In the genomic region with DNA sequence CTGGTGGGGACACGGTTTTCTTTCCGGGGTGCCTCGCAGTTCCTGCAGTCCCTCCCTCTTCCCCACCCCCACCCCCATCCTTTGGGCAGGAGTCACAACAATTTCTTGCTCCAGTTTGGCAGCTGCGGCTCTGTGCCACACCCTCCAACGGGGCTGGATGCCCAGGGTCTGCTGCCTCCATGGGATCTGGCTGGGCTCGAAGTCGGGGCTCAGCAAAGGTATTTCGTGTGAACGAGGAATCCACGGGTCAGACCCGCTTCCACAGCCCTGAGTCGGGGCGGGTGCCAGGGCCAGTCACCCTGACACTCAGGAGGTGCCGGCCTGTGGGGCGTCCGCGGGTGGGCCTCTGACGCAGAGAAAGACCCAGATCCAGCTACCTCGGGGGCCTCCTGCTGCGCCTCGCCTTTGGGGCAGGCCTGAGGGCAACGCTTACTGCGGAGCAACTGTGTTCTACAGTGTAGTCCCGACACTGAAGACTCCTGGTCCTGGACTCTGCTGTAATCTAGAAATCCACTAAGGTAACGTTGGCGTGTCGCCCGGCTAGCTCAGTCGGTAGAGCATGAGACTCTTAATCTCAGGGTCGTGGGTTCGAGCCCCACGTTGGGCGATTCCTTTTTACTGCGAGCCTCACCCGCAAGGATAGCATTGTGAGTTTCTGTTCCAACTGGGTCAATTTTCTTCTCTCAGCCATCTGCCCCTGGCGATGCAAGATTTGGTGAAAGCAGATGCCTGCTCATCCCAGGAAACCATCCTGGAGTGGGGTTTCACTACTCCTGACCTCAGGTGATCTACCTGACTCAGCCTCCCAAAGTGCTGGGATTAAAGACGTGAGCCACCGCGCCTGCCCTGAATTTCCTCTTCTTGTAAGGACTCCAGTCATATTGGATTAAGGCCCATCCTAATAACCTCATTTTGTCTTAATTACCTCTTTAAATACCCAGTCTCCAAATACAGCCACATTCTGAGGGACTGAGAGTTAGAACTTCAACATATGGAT, we compare ENCODE assay signal across 11 cellular contexts. TPM values are rescaled to one million over a fixed set of nuclear protein-coding genes. Genes with fewer than 3 reads are reported as not detected.
DNase-seq lines count a peak whose midpoint lies in the region; ATAC-seq and TF ChIP-seq lines count a peak whose summit lies in the region.
"Had no signal": no experiment of that assay in that cellular context is flagged by ENCODE, and none has a peak within 500 bp of the region (broad histone marks: within the 10 kb centered on the region; RNA-seq: fewer than 3 reads in every experiment).

No MANE protein-coding gene starts in this region.

- H3K4me1 ChIP-seq in breast epithelium, result no peaks in the 10 kb centered on the region
- H3K4me1 ChIP-seq in PC-3 (ENCODE audit: insufficient read depth, low read length), result peaks cover 4% of the 10 kb centered on the region; the same call in 1 of the 2 replicates
- H3K4me1 ChIP-seq in ovary (ENCODE audit: insufficient read depth), result no peaks in the 10 kb centered on the region
- H3K4me1 ChIP-seq: pancreas had no signal

- no peak overlapping the region for H3K27ac Mint-ChIP-seq in MCF 10A (ENCODE audit: low read depth, unreplicated experiment)
- H3K27ac Mint-ChIP-seq in stimulated activated naive CD8-positive, alpha-beta T cell treated with anti-CD3 and anti-CD28 coated beads, Interleukin-15, amount 100 ng/mL, for 72 hours, result peak overlapping the region in 1 of 2 donors; percentile 88

- H3K79me2 ChIP-seq in PC-3 (ENCODE audit: low read length), result no peaks in the 10 kb centered on the region

- H3K4me3 Mint-ChIP-seq in MCF 10A (ENCODE audit: unreplicated experiment), result peak overlapping the region; percentile 51
- peak overlapping the region; percentile 43 to 61 for H3K4me3 Mint-ChIP-seq in stimulated activated naive CD8-positive, alpha-beta T cell treated with anti-CD3 and anti-CD28 coated beads, Interleukin-15, amount 100 ng/mL, for 72 hours

- H3K27me3 Mint-ChIP-seq in MCF 10A (ENCODE audit: insufficient read depth, unreplicated experiment), result no peaks in the 10 kb centered on the region
- peaks cover 83% of the 10 kb centered on the region for H3K27me3 Mint-ChIP-seq in stimulated activated naive CD8-positive, alpha-beta T cell treated with anti-CD3 and anti-CD28 coated beads, Interleukin-15, amount 100 ng/mL, for 72 hours

- intact Hi-C loops in MCF 10A (cut with micrococcal nuclease) (no loop called here), breast epithelium (cut with DNase I; ENCODE audit: low total_unique reads) (no loop called here), PC-3 (cut with micrococcal nuclease) (no loop called here), ovary (cut with DNase I) (no loop called here)

- no peaks in the 10 kb centered on the region for H4K20me1 ChIP-seq in PC-3 (ENCODE audit: low read length)

- 0 out of 2 replicates have a peak overlapping the region, but pooled peaks have one; percentile 28 for H3K4me2 ChIP-seq in PC-3 (ENCODE audit: low read length)

- no peak overlapping the region for H2AFZ ChIP-seq in PC-3 (ENCODE audit: low read length)

- POLR2A ChIA-PET in MCF 10A (lab: Yijun Ruan, JAX) (interaction anchor here (1.1 kb wide), 1 partner anchor 17 kb away, joined by 4 read pairs; no protein-coding TSS in a partner anchor), PC-3 (lab: Charles Lee; ENCODE audit: unreplicated experiment) (no interaction called here)

- no peak overlapping the region for H3K27ac ChIP-seq in breast epithelium
- H3K27ac ChIP-seq in PC-3 (ENCODE audit: low read length), result no peak overlapping the region
- no peak overlapping the region for H3K27ac ChIP-seq in ovary
- H3K27ac ChIP-seq: body of pancreas, KMS-11, pancreas had no signal

- TF ChIP-seq EP300 in ovary (IDR thresholded peaks at IDR 0.05), result no peak

- peaks cover 6% of the 10 kb centered on the region for H3K4me1 Mint-ChIP-seq in MCF 10A (ENCODE audit: insufficient read depth, unreplicated experiment)
- peaks cover 48% of the 10 kb centered on the region for H3K4me1 Mint-ChIP-seq in stimulated activated naive CD8-positive, alpha-beta T cell treated with anti-CD3 and anti-CD28 coated beads, Interleukin-15, amount 100 ng/mL, for 72 hours

- H3K36me3 Mint-ChIP-seq in MCF 10A (ENCODE audit: insufficient read depth, unreplicated experiment), result peaks cover 8% of the 10 kb centered on the region

- DNase-seq in MCF 10A (ENCODE audit: unreplicated experiment) (peak; percentile 59), breast epithelium (ENCODE audit: low spot score in 2 of 2) (no peak), PC-3 (peak; percentile 63), activated gamma-delta T cell treated with Interleukin-2 at 50 U/mL for 16 hours (no peak), ovary (no peak)
- DNase-seq in stimulated activated naive CD8-positive, alpha-beta T cell treated with anti-CD3 and anti-CD28 coated beads, Interleukin-15, amount 100 ng/mL, for 72 hours, result peak; percentile 45 to 77

- H3K9ac ChIP-seq in PC-3 (ENCODE audit: low read length), result no peak overlapping the region
- H3K9ac ChIP-seq: KMS-11 had no signal

- ATAC-seq in PC-3 (no peak), esophagus mucosa (peak; percentile 45), GM21528 (IDR thresholded peaks at IDR 0.05; ENCODE audit: low FRiP score, unreplicated experiment) (no peak)
- peak; percentile 13 for ATAC-seq in stimulated activated naive CD8-positive, alpha-beta T cell treated with anti-CD3 and anti-CD28 coated beads, Interleukin-15, amount 100 ng/mL, for 72 hours
- ATAC-seq: body of pancreas, pancreas had no signal

- TF ChIP-seq POLR2A in breast epithelium (IDR thresholded peaks at IDR 0.05) (no peak), ovary (IDR thresholded peaks at IDR 0.05) (no peak)

- WGBS in ovary, 3 donors, result 8 to 14% (median 10%) methylated on average over 39 of the region's 39 CpGs

- H3K9me2 ChIP-seq in PC-3 (replicated peaks; ENCODE audit: low read length), result no peaks in the 10 kb centered on the region

- no peaks in the 10 kb centered on the region for H3K9me3 Mint-ChIP-seq in MCF 10A (ENCODE audit: unreplicated experiment)
- no peaks in the 10 kb centered on the region for H3K9me3 Mint-ChIP-seq in stimulated activated naive CD8-positive, alpha-beta T cell treated with anti-CD3 and anti-CD28 coated beads, Interleukin-15, amount 100 ng/mL, for 72 hours

- H3K36me3 ChIP-seq in breast epithelium, result no peaks in the 10 kb centered on the region
- H3K36me3 ChIP-seq in PC-3 (ENCODE audit: low read depth, low read length), result no peaks in the 10 kb centered on the region
- no peaks in the 10 kb centered on the region for H3K36me3 ChIP-seq in ovary
- H3K36me3 ChIP-seq: pancreas had no signal

- no peaks in the 10 kb centered on the region for H3F3A ChIP-seq in PC-3 (ENCODE audit: low read length, unreplicated experiment)

- H3K27me3 ChIP-seq in breast epithelium (peaks cover 6 to 96% of the 10 kb centered on the region in 2 donors), PC-3 (ENCODE audit: low read length) (peaks cover 8% of the 10 kb centered on the region), ovary (peaks cover 12% of the 10 kb centered on the region)

- TF ChIP-seq CTCF in MCF 10A (IDR thresholded peaks at IDR 0.05; ENCODE audit: unreplicated experiment) (no peak), breast epithelium (IDR thresholded peaks at IDR 0.05) (no peak), PC-3 (conservative IDR thresholded peaks at IDR 0.05; ENCODE audit: low read depth, low read length) (no peak), ovary (IDR thresholded peaks at IDR 0.05) (no peak)

- BruUV-seq in MCF 10A (replicated peaks; lab: Mats Ljungman, UMichigan), result no TSS peak
- no TSS peak for BruUV-seq in PC-3 (replicated peaks; lab: Mats Ljungman, UMichigan)

- H3K4me3 ChIP-seq in breast epithelium (no peak overlapping the region), PC-3 (ENCODE audit: low read length) (no peak overlapping the region), ovary (no peak overlapping the region)
- H3K4me3 ChIP-seq: body of pancreas, pancreas had no signal

- CTCF ChIA-PET in MCF 10A (lab: Yijun Ruan, JAX) (interaction anchor here (0.5 to 0.9 kb wide), 3 partner anchors 21 to 116 kb away, joined by 3 to 5 read pairs (median 5); no protein-coding TSS in a partner anchor), PC-3 (lab: Charles Lee) (interaction anchor here (1.0 kb wide), 1 partner anchor 23 kb away, joined by 3 read pairs; no protein-coding TSS in a partner anchor)

- no peaks in the 10 kb centered on the region for H3K9me3 ChIP-seq in breast epithelium
- H3K9me3 ChIP-seq in PC-3 (ENCODE audit: low read length), result no peaks in the 10 kb centered on the region
- no peaks in the 10 kb centered on the region for H3K9me3 ChIP-seq in ovary
- H3K9me3 ChIP-seq: body of pancreas, pancreas had no signal

RNA-seq across cellular contexts. Expression of a gene that starts 12.5 kb away (rescaled TPM):
- total RNA-seq in MCF 10A (2022) (not detected in 2 replicates), breast epithelium (not detected), PC-3 (2014; rRNA removed) (not detected in 2 replicates), esophagus mucosa (not detected), ovary (not detected)
- not detected for polyA plus RNA-seq in ovary
- total RNA-seq: body of pancreas, pancreas had no signal
- polyA plus RNA-seq: pancreas had no signal

RNA-seq across cellular contexts. Expression of a gene that starts 40.6 kb away (rescaled TPM):
- 19.7 and 20.7 TPM in 2 replicates for total RNA-seq in MCF 10A (2022)
- total RNA-seq in breast epithelium, result 1 to 10 TPM; 4.0 to 5.6 (median 5.6) TPM
- total RNA-seq in PC-3 (2014; rRNA removed), result 3.6 and 9.6 TPM in 2 replicates
- 9.7 TPM for total RNA-seq in esophagus mucosa
- 10 to 100 TPM in 5 of 7 donors, 1 to 10 TPM in 2; 4.7 to 18.9 (median 12.2) TPM for total RNA-seq in ovary
- 10 to 100 TPM in 1 of 2 donors, under 1 TPM in 1; 0.95 to 10.7 TPM for polyA plus RNA-seq in ovary

RNA-seq across cellular contexts. Expression of a gene that starts 59.5 kb away (rescaled TPM):
- total RNA-seq in MCF 10A (2022), result 6.6 and 8.8 TPM in 2 replicates
- total RNA-seq in breast epithelium, result 10 to 100 TPM in 1 of 3 donors, 1 to 10 TPM in 2; 3.5 to 11.1 (median 9.2) TPM
- 4.7 and 5.0 TPM in 2 replicates for total RNA-seq in PC-3 (2014; rRNA removed)
- total RNA-seq in esophagus mucosa, result 4.1 TPM
- 1 to 10 TPM; 7.3 to 9.2 (median 7.5) TPM for total RNA-seq in ovary
- 1 to 10 TPM; 4.8 to 8.3 TPM for polyA plus RNA-seq in ovary

Comparison
In these comparisons a context has a peak if more than half of its experiments do, and no peak if none do; other contexts are left out.
1. DNase-seq: peak in MCF 10A (single experiment), PC-3 (single experiment) and stimulated activated naive CD8-positive, alpha-beta T cell treated with anti-CD3 and anti-CD28 coated beads, Interleukin-15, amount 100 ng/mL, for 72 hours (2 of 2); none in breast epithelium (0 of 2), activated gamma-delta T cell treated with Interleukin-2 at 50 U/mL for 16 hours (single experiment) and ovary (0 of 5).
2. ATAC-seq: peak in esophagus mucosa (single experiment) and stimulated activated naive CD8-positive, alpha-beta T cell treated with anti-CD3 and anti-CD28 coated beads, Interleukin-15, amount 100 ng/mL, for 72 hours (single experiment); none in PC-3 (single experiment) and GM21528 (single experiment).